In the genomic region with DNA sequence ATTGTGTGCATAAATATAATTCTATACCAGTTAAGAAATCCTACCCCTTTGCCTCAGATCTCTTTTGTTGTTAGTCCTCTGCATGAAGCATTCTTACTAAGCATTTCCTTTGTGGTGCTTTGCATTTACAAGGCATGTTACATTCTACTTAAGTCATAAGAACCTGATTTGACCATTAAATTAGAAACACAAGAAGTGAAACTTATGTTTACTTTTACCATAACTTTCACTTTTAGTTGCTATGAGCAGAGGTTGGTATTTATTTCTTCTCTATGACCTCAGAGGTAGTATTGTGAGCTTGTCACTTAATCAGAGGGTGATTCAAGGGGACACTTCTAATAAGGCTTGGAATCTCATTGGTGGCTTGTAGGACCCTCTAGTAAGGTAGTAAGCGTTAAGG, we compare ENCODE assay signal across 8 cellular contexts. TPM values are rescaled to one million over a fixed set of nuclear protein-coding genes. Genes with fewer than 3 reads are reported as not detected.
DNase-seq lines count a peak whose midpoint lies in the region; ATAC-seq and TF ChIP-seq lines count a peak whose summit lies in the region.

No MANE protein-coding gene starts in this region.

- no peaks in the 10 kb centered on the region for H4K20me1 ChIP-seq in SU-DHL-6 (ENCODE audit: low read depth, low read length)

- intact Hi-C loops in left ventricle myocardium inferior (cut with micrococcal nuclease) (no loop called here), left cardiac atrium (cut with DNase I) (no loop called here)

- H3K4me3 ChIP-seq in left ventricle myocardium inferior = no peak overlapping the region
- peak overlapping the region; percentile 7 for H3K4me3 ChIP-seq in SU-DHL-6 (ENCODE audit: insufficient read depth, low read length, poor library complexity, severe bottlenecking)

- peak overlapping the region; percentile 55 for H3K4me2 ChIP-seq in SU-DHL-6 (ENCODE audit: low read depth, low read length, poor library complexity, severe bottlenecking)

- H3K27me3 Mint-ChIP-seq in memory B cell = no peaks in the 10 kb centered on the region

- ATAC-seq in left cardiac atrium = no peak
- peak; percentile 81 for ATAC-seq in HG02943 (IDR thresholded peaks at IDR 0.05; ENCODE audit: low read depth, unreplicated experiment)
- peak; percentile 92 for ATAC-seq in memory B cell (ENCODE audit: low read depth)

- H3K9me3 ChIP-seq in left ventricle myocardium inferior (replicated peaks) = no peaks in the 10 kb centered on the region
- H3K9me3 ChIP-seq in SU-DHL-6 (ENCODE audit: insufficient read depth, low read length) = no peaks in the 10 kb centered on the region

- peak overlapping the region; percentile 78 for H3K4me3 Mint-ChIP-seq in memory B cell

- peaks cover 23% of the 10 kb centered on the region for H3K79me2 ChIP-seq in SU-DHL-6 (ENCODE audit: insufficient read depth, low read length)

- 0 out of 2 replicates have a peak overlapping the region, but pooled peaks have one; percentile 9 for H3K9ac ChIP-seq in SU-DHL-6 (ENCODE audit: low read length)

- peaks cover 61% of the 10 kb centered on the region for H3K4me1 Mint-ChIP-seq in memory B cell

- H3K36me3 ChIP-seq in left ventricle myocardium inferior (no peaks in the 10 kb centered on the region), SU-DHL-6 (ENCODE audit: low read length) (no peaks in the 10 kb centered on the region)

- H2AFZ ChIP-seq in SU-DHL-6 (ENCODE audit: low read depth, low read length, severe bottlenecking) = no peak overlapping the region

- DNase-seq in left ventricle myocardium inferior = no peak
- DNase-seq in left cardiac atrium = no peak
- DNase-seq in memory B cell (ENCODE audit: low spot score in 2 of 2) = peak in 1 of 2 donors; percentile 23
- no peak for DNase-seq in SHP77 treated with DMSO at 0.1 percent for 48 hours (lab: John Stamatoyannopoulos, UW)
- DNase-seq in NK-92 treated with Interleukin-12 subunit alpha and Interleukin-12 subunit beta, amount 100 ng/mL, for 24 hours (lab: John Stamatoyannopoulos, UW) = no peak
- no peak for DNase-seq in stimulated activated CD4-positive, alpha-beta T cell treated with anti-CD3 and anti-CD28 coated beads, Interleukin-1b, Interleukin-23, amount 100 ng/mL, for 48 hours

- H3K9me3 Mint-ChIP-seq in memory B cell = no peaks in the 10 kb centered on the region

- H3K36me3 Mint-ChIP-seq in memory B cell = no peaks in the 10 kb centered on the region

- H3K27ac Mint-ChIP-seq in memory B cell = peak overlapping the region; percentile 98

- TF ChIP-seq CTCF in left ventricle myocardium inferior (IDR thresholded peaks at IDR 0.05; ENCODE audit: borderline replicate concordance) = no peak
- no peak for TF ChIP-seq CTCF in SU-DHL-6 (IDR thresholded peaks at IDR 0.05; ENCODE audit: insufficient read depth, low read length, poor library complexity, severe bottlenecking)

- H3F3A ChIP-seq in SU-DHL-6 (ENCODE audit: insufficient read depth) = no peaks in the 10 kb centered on the region

- H3K27ac ChIP-seq in left ventricle myocardium inferior (replicated peaks) = peak overlapping the region; percentile 31
- peak overlapping the region; percentile 53 for H3K27ac ChIP-seq in SU-DHL-6 (ENCODE audit: low read depth, low read length)

- no peaks in the 10 kb centered on the region for H3K9me2 ChIP-seq in SU-DHL-6 (replicated peaks; ENCODE audit: insufficient read depth, low read length)

- H3K27me3 ChIP-seq in left ventricle myocardium inferior (ENCODE audit: low read depth) (no peaks in the 10 kb centered on the region), SU-DHL-6 (ENCODE audit: low read length) (no peaks in the 10 kb centered on the region)

- peaks cover 77% of the 10 kb centered on the region for H3K4me1 ChIP-seq in left ventricle myocardium inferior

RNA-seq across cellular contexts. Expression of gene FAM20B, which starts 9.0 kb away (rescaled TPM):
- total RNA-seq in left ventricle myocardium inferior (53.8 TPM), left cardiac atrium (10 to 100 TPM; 55.8 to 62.3 TPM)

RNA-seq across cellular contexts. Expression of gene TOR3A, which starts 47.1 kb away (rescaled TPM):
- total RNA-seq in left ventricle myocardium inferior = 9.6 TPM
- total RNA-seq in left cardiac atrium = 10 to 100 TPM; 12.7 to 12.9 TPM

Comparison
In these comparisons a context has a peak if more than half of its experiments do, and no peak if none do; other contexts are left out.
1. ATAC-seq: peak in HG02943 (single experiment) and memory B cell (single experiment); none in left cardiac atrium (0 of 2).